15 cellular contexts compared by ENCODE assay signal in genomic region chr9:19156026-19156474, GRCh38. TPM values are rescaled to one million over a fixed set of nuclear protein-coding genes. Genes with fewer than 3 reads are reported as not detected.
A peak's percentile ranks its signal among the peaks of the same experiment; 100 is the strongest.
DNase-seq lines count a peak whose midpoint lies in the region; ATAC-seq and TF ChIP-seq lines count a peak whose summit lies in the region.
"Had no signal": no experiment of that assay in that cellular context is flagged by ENCODE, and none has a peak within 500 bp of the region (broad histone marks: within the 10 kb centered on the region; RNA-seq: fewer than 3 reads in every experiment).

No MANE protein-coding gene starts in this region.

- POLR2A ChIA-PET in MCF 10A (lab: Yijun Ruan, JAX), result interaction anchor here (1.3 to 3.2 kb wide), 7 partner anchors 18 to 106 kb away, joined by 4 to 28 read pairs (median 6); partner anchors contain the start of genes DENND4C, HAUS6 and RRAGA

- H3K4me2 ChIP-seq in mammary epithelial cell (ENCODE audit: insufficient read depth, low read depth, low read length), result no peak overlapping the region

- H3K4me1 ChIP-seq in mammary epithelial cell (ENCODE audit: insufficient read depth, low read length) (peaks cover 21% of the 10 kb centered on the region), thymus (ENCODE audit: control insufficient read depth, insufficient read depth, low read length) (peaks cover 14% of the 10 kb centered on the region)
- H3K4me1 ChIP-seq: gastroesophageal sphincter had no signal

- H3K27ac ChIP-seq in mammary epithelial cell (ENCODE audit: insufficient read depth, low read depth, low read length) (no peak overlapping the region), thymus (ENCODE audit: low read depth) (peak overlapping the region; percentile 27)
- H3K27ac ChIP-seq: gastroesophageal sphincter, HL-60 had no signal

- peak overlapping the region; percentile 75 for H2AFZ ChIP-seq in mammary epithelial cell (ENCODE audit: low read depth, low read length)

- DNase-seq in mammary epithelial cell (no peak), MCF 10A (ENCODE audit: unreplicated experiment) (no peak), T-helper 9 cell (no peak), middle frontal gyrus (ENCODE audit: extremely low spot score, low spot score) (no peak)
- DNase-seq in central memory CD8-positive, alpha-beta T cell (ENCODE audit: low spot score in 2 of 2), result no peak
- DNase-seq in activated T-helper 2 cell treated with anti-CD3 and anti-CD28 coated beads, Interferon-gamma antibody, Interleukin-2, Interleukin-4, amounts not matched to agents 10 μg/mL and 5 μg/mL and 100 μg/mL, durations not matched to agents 14 hours and 24 hours and 36 hours (ENCODE audit: low spot score), result no peak
- DNase-seq: GOT3; NCI-H2029; SHP77; stimulated activated CD4-positive, alpha-beta T cell treated with anti-CD3 and anti-CD28 coated beads, Interleukin-2, amount 100 ng/mL, for 24 hours; T1000 had no signal

- H3K36me3 Mint-ChIP-seq in MCF 10A (ENCODE audit: insufficient read depth, unreplicated experiment), result no peaks in the 10 kb centered on the region
- H3K36me3 Mint-ChIP-seq in central memory CD8-positive, alpha-beta T cell (ENCODE audit: insufficient read depth), result peaks cover 3% of the 10 kb centered on the region
- no peaks in the 10 kb centered on the region for H3K36me3 Mint-ChIP-seq in activated T-helper 2 cell treated with anti-CD3 and anti-CD28 coated beads, Interferon-gamma antibody, Interleukin-2, Interleukin-4, amounts not matched to agents 10 μg/mL and 5 μg/mL and 100 μg/mL, durations not matched to agents 14 hours and 24 hours and 36 hours (ENCODE audit: low read depth)

- CTCF ChIA-PET in mammary epithelial cell (lab: Charles Lee; ENCODE audit: low non-redundant PET) (no interaction called here), MCF 10A (lab: Yijun Ruan, JAX) (interaction anchor here (0.6 to 1.2 kb wide), 7 partner anchors 19 to 1354 kb away, joined by 3 to 10 read pairs (median 3); no protein-coding TSS in a partner anchor)

- H3K9me3 ChIP-seq in mammary epithelial cell (replicated peaks; ENCODE audit: insufficient read depth, low read length), result no peaks in the 10 kb centered on the region
- no peaks in the 10 kb centered on the region for H3K9me3 ChIP-seq in thymus (ENCODE audit: control insufficient read depth)
- H3K9me3 ChIP-seq: gastroesophageal sphincter had no signal

- H3K27me3 ChIP-seq in mammary epithelial cell (ENCODE audit: insufficient read depth, low read length) (no peaks in the 10 kb centered on the region), thymus (ENCODE audit: control insufficient read depth, insufficient read depth) (no peaks in the 10 kb centered on the region)
- H3K27me3 ChIP-seq: gastroesophageal sphincter had no signal

- no peaks in the 10 kb centered on the region for H4K20me1 ChIP-seq in mammary epithelial cell (ENCODE audit: insufficient read depth, low read length)

- H3K4me1 Mint-ChIP-seq in MCF 10A (ENCODE audit: insufficient read depth, unreplicated experiment), result peaks cover 7% of the 10 kb centered on the region
- H3K4me1 Mint-ChIP-seq in central memory CD8-positive, alpha-beta T cell, result peaks cover 6% of the 10 kb centered on the region
- peaks cover 33% of the 10 kb centered on the region for H3K4me1 Mint-ChIP-seq in activated T-helper 2 cell treated with anti-CD3 and anti-CD28 coated beads, Interferon-gamma antibody, Interleukin-2, Interleukin-4, amounts not matched to agents 10 μg/mL and 5 μg/mL and 100 μg/mL, durations not matched to agents 14 hours and 24 hours and 36 hours (ENCODE audit: low read depth)

- H3K4me3 ChIP-seq in mammary epithelial cell (replicated peaks in 1 of 3; ENCODE audit: insufficient read depth in 1 of 3, low read depth in 2 of 3, low read length in 3 of 3) (no peak overlapping the region), thymus (ENCODE audit: low read length) (no peak overlapping the region)
- H3K4me3 ChIP-seq: gastroesophageal sphincter had no signal

- peak; percentile 38 for ATAC-seq in HG02798 (IDR thresholded peaks at IDR 0.05; ENCODE audit: poor library complexity, unreplicated experiment)
- peak; percentile 14 for ATAC-seq in central memory CD8-positive, alpha-beta T cell (replicated peaks; ENCODE audit: extremely low read depth, poor library complexity, severe bottlenecking)

- no peaks in the 10 kb centered on the region for H3K36me3 ChIP-seq in mammary epithelial cell (ENCODE audit: insufficient read depth, low read length)
- H3K36me3 ChIP-seq in thymus (ENCODE audit: control insufficient read depth, insufficient read depth), result no peaks in the 10 kb centered on the region
- H3K36me3 ChIP-seq: gastroesophageal sphincter had no signal

- no peak for TF ChIP-seq CTCF in mammary epithelial cell (conservative IDR thresholded peaks at IDR 0.05 in 1 of 2, IDR thresholded peaks at IDR 0.05 in 1 of 2; ENCODE audit: extremely low read depth in 1 of 2, insufficient read depth in 1 of 2, low read depth in 1 of 2, low read length in 2 of 2)
- no peak for TF ChIP-seq CTCF in MCF 10A (IDR thresholded peaks at IDR 0.05; ENCODE audit: unreplicated experiment)

- BruUV-seq in mammary epithelial cell (replicated peaks; lab: Mats Ljungman, UMichigan) (no TSS peak), MCF 10A (replicated peaks; lab: Mats Ljungman, UMichigan) (no TSS peak)

- H3K27me3 Mint-ChIP-seq in MCF 10A (ENCODE audit: insufficient read depth, unreplicated experiment), result no peaks in the 10 kb centered on the region
- H3K27me3 Mint-ChIP-seq in central memory CD8-positive, alpha-beta T cell, result no peaks in the 10 kb centered on the region
- H3K27me3 Mint-ChIP-seq in activated T-helper 2 cell treated with anti-CD3 and anti-CD28 coated beads, Interferon-gamma antibody, Interleukin-2, Interleukin-4, amounts not matched to agents 10 μg/mL and 5 μg/mL and 100 μg/mL, durations not matched to agents 14 hours and 24 hours and 36 hours (ENCODE audit: low read depth), result no peaks in the 10 kb centered on the region

- 90% methylated on average over 2 of the region's 2 CpGs for WGBS in mammary epithelial cell (ENCODE audit: low coverage, missing lambda C conversion rate)
- WGBS in thymus, result 98% methylated on average over 2 of the region's 2 CpGs

- intact Hi-C loops in mammary epithelial cell (cut with micrococcal nuclease), result no loop called here
- intact Hi-C loops in MCF 10A (cut with micrococcal nuclease), result no loop called here
- intact Hi-C loops in activated T-helper 2 cell treated with anti-CD3 and anti-CD28 coated beads, Interferon-gamma antibody, Interleukin-2, Interleukin-4, amounts not matched to agents 10 μg/mL and 5 μg/mL and 100 μg/mL, durations not matched to agents 14 hours and 24 hours and 36 hours (cut with micrococcal nuclease), result no loop called here

- no peak overlapping the region for H3K4me3 Mint-ChIP-seq in MCF 10A (ENCODE audit: unreplicated experiment)
- H3K4me3 Mint-ChIP-seq in central memory CD8-positive, alpha-beta T cell, result no peak overlapping the region
- no peak overlapping the region for H3K4me3 Mint-ChIP-seq in activated T-helper 2 cell treated with anti-CD3 and anti-CD28 coated beads, Interferon-gamma antibody, Interleukin-2, Interleukin-4, amounts not matched to agents 10 μg/mL and 5 μg/mL and 100 μg/mL, durations not matched to agents 14 hours and 24 hours and 36 hours (ENCODE audit: low read depth)

- no peaks in the 10 kb centered on the region for H3K9me3 Mint-ChIP-seq in MCF 10A (ENCODE audit: unreplicated experiment)
- H3K9me3 Mint-ChIP-seq in central memory CD8-positive, alpha-beta T cell, result no peaks in the 10 kb centered on the region
- no peaks in the 10 kb centered on the region for H3K9me3 Mint-ChIP-seq in activated T-helper 2 cell treated with anti-CD3 and anti-CD28 coated beads, Interferon-gamma antibody, Interleukin-2, Interleukin-4, amounts not matched to agents 10 μg/mL and 5 μg/mL and 100 μg/mL, durations not matched to agents 14 hours and 24 hours and 36 hours

- dilution Hi-C loops in mammary epithelial cell (cut with HindIII; ENCODE audit: low sequenced_read_pairs), result no loop called here

- H3K79me2 ChIP-seq in mammary epithelial cell (ENCODE audit: insufficient read depth, low read length), result no peaks in the 10 kb centered on the region

- no peak overlapping the region for H3K27ac Mint-ChIP-seq in MCF 10A (ENCODE audit: low read depth, unreplicated experiment)
- H3K27ac Mint-ChIP-seq in central memory CD8-positive, alpha-beta T cell (ENCODE audit: low read depth), result no peak overlapping the region
- no peak overlapping the region for H3K27ac Mint-ChIP-seq in activated T-helper 2 cell treated with anti-CD3 and anti-CD28 coated beads, Interferon-gamma antibody, Interleukin-2, Interleukin-4, amounts not matched to agents 10 μg/mL and 5 μg/mL and 100 μg/mL, durations not matched to agents 14 hours and 24 hours and 36 hours

- no peak overlapping the region for H3K9ac ChIP-seq in mammary epithelial cell (ENCODE audit: insufficient read depth, low read length)

- in situ Hi-C loops in mammary epithelial cell (cut with MboI; ENCODE audit: low sequenced_read_pairs in 2 of 2), result no loop called here

RNA-seq across cellular contexts. Expression of gene PLIN2, which starts 28.8 kb away (rescaled TPM):
- total RNA-seq in mammary epithelial cell, result 10 to 100 TPM in 1 of 2 donors, under 1 TPM in 1; 0.59 to 63.8 TPM
- polyA plus RNA-seq in mammary epithelial cell, result 1.6 TPM
- not detected for polyA minus RNA-seq in mammary epithelial cell
- not detected in 2 replicates for total RNA-seq in MCF 10A (2022)
- polyA plus RNA-seq in thymus, result 188 TPM
- 77.2 and 77.9 TPM in 2 replicates for total RNA-seq in activated T-helper 2 cell treated with anti-CD3 and anti-CD28 coated beads, Interferon-gamma antibody, Interleukin-2, Interleukin-4, amounts not matched to agents 10 μg/mL and 5 μg/mL and 100 μg/mL, durations not matched to agents 14 hours and 24 hours and 36 hours

RNA-seq across cellular contexts. Expression of gene HAUS6, which starts 53.3 kb away (rescaled TPM):
- 10 to 100 TPM; 19.5 to 21.2 TPM for total RNA-seq in mammary epithelial cell
- polyA plus RNA-seq in mammary epithelial cell, result 9.7 TPM
- polyA minus RNA-seq in mammary epithelial cell, result 10.5 TPM
- total RNA-seq in MCF 10A (2022), result 15.8 and 16.2 TPM in 2 replicates
- polyA plus RNA-seq in thymus, result 10.8 TPM
- total RNA-seq in activated T-helper 2 cell treated with anti-CD3 and anti-CD28 coated beads, Interferon-gamma antibody, Interleukin-2, Interleukin-4, amounts not matched to agents 10 μg/mL and 5 μg/mL and 100 μg/mL, durations not matched to agents 14 hours and 24 hours and 36 hours, result 28.3 and 31.6 TPM in 2 replicates
